8 cellular contexts compared by ENCODE assay signal in genomic region chr2:32061973-32062861, GRCh38. TPM values are rescaled to one million over a fixed set of nuclear protein-coding genes. Genes with fewer than 3 reads are reported as not detected.
DNase-seq lines count a peak whose midpoint lies in the region; ATAC-seq, FAIRE-seq and TF ChIP-seq lines count a peak whose summit lies in the region.

No MANE protein-coding gene starts in this region.

- POLR2A ChIA-PET in CD4-positive, alpha-beta memory T cell (lab: Charles Lee; ENCODE audit: partially characterized antibody), result interaction anchor here (1.4 to 4.0 kb wide), 6 partner anchors 22 to 103 kb away, joined by 3 to 75 read pairs (median 21); partner anchors contain the start of genes DPY30, MEMO1 and SLC30A6
- POLR2A ChIA-PET in HEK293T (lab: Yijun Ruan, JAX), result interaction anchor here (0.9 to 7.5 kb wide), 10 partner anchors 7 to 104 kb away, joined by 3 to 110 read pairs (median 9); partner anchors contain the start of genes DPY30 and SLC30A6

- intact Hi-C loops in CD4-positive, alpha-beta memory T cell (cut with micrococcal nuclease), result loop anchor here (5.0 to 10.0 kb wide), 2 partner anchors 157 to 295 kb away; partner anchors contain the start of gene BIRC6

- H3K27ac ChIP-seq in CD4-positive, alpha-beta memory T cell (ENCODE audit: low read depth, low read length), result no peak overlapping the region
- H3K27ac ChIP-seq in cingulate gyrus (ENCODE audit: low read depth, low read length) (peak overlapping the region; percentile 51), liver (ENCODE audit: low read depth in 1 of 2, low read length in 2 of 2) (peak overlapping the region in 1 of 2 donors; percentile 81)

- 43% methylated on average over 13 of the region's 13 CpGs for WGBS in liver

- H3K27me3 ChIP-seq in CD4-positive, alpha-beta memory T cell (ENCODE audit: insufficient read depth, low read length), result no peaks in the 10 kb centered on the region
- H3K27me3 ChIP-seq in liver (ENCODE audit: control insufficient read depth in 4 of 4, insufficient read depth in 4 of 4, low read length in 3 of 4), result no peaks in the 10 kb centered on the region

- H3K4me3 ChIP-seq in CD4-positive, alpha-beta memory T cell (ENCODE audit: low read length in 2 of 2), result peak overlapping the region in 1 of 2 donors; percentile 93
- H3K4me3 ChIP-seq in liver (ENCODE audit: low read depth in 1 of 3, low read length in 3 of 3), result peak overlapping the region; percentile 44 to 90 (median 75)

- H3K9me3 Mint-ChIP-seq in CD4-positive, alpha-beta memory T cell, result peaks cover 0 to 3% (median 0%) of the 10 kb centered on the region in 8 donors

- no peak for TF ChIP-seq RAD21 in liver (IDR thresholded peaks at IDR 0.05)

- CTCF ChIA-PET in CD4-positive, alpha-beta memory T cell (lab: Charles Lee; ENCODE audit: partially characterized antibody), result interaction anchor here (1.0 to 4.0 kb wide), 3 partner anchors 22 to 54 kb away, joined by 4 to 35 read pairs (median 7); partner anchors contain the start of gene DPY30
- CTCF ChIA-PET in HEK293T (lab: Yijun Ruan, JAX), result interaction anchor here (0.6 to 1.0 kb wide), 3 partner anchors 11 to 418 kb away, joined by 3 read pairs; no protein-coding TSS in a partner anchor

- H3K4me1 ChIP-seq in CD4-positive, alpha-beta memory T cell (ENCODE audit: insufficient read depth, low read length), result peaks cover 38% of the 10 kb centered on the region
- peaks cover 2 to 22% (median 14%) of the 10 kb centered on the region in 4 donors for H3K4me1 ChIP-seq in liver (ENCODE audit: control insufficient read depth in 4 of 4, insufficient read depth in 4 of 4, low read length in 3 of 4)

- peaks cover 11 to 40% (median 29%) of the 10 kb centered on the region in 4 donors for H3K4me1 Mint-ChIP-seq in CD4-positive, alpha-beta memory T cell

- H3K36me3 ChIP-seq in CD4-positive, alpha-beta memory T cell (ENCODE audit: insufficient read depth, low read length), result no peaks in the 10 kb centered on the region
- no peaks in the 10 kb centered on the region for H3K36me3 ChIP-seq in liver (ENCODE audit: control insufficient read depth in 4 of 4, insufficient read depth in 3 of 4, low read depth in 1 of 4, low read length in 3 of 4)

- no peak for DNase-seq in CD4-positive, alpha-beta memory T cell
- DNase-seq in HEK293T (ENCODE audit: extremely low spot score), result peak; percentile 34
- DNase-seq in RCC 7860 (ENCODE audit: low spot score), result peak; percentile 31
- peak; percentile 62 for DNase-seq in superior temporal gyrus (ENCODE audit: extremely low spot score)
- DNase-seq in NCI-H524 treated with DMSO at 0.1 percent for 48 hours (lab: John Stamatoyannopoulos, UW), result no peak

- H3K36me3 Mint-ChIP-seq in CD4-positive, alpha-beta memory T cell, result peaks cover 0 to 14% of the 10 kb centered on the region in 2 donors

- H3K4me3 Mint-ChIP-seq in CD4-positive, alpha-beta memory T cell, result peak overlapping the region; percentile 98 to 99 (median 99)

- H3K9ac ChIP-seq in liver (ENCODE audit: low read depth in 1 of 2, low read length in 2 of 2), result peak overlapping the region; percentile 24 to 85

- no peak for FAIRE-seq in RCC 7860 (lab: Jason Lieb, UNC)

- no peaks in the 10 kb centered on the region for H3K9me3 ChIP-seq in CD4-positive, alpha-beta memory T cell (ENCODE audit: control insufficient read depth in 1 of 2, low read length in 2 of 2)
- H3K9me3 ChIP-seq in liver (ENCODE audit: control insufficient read depth in 4 of 4, low read length in 3 of 4), result no peaks in the 10 kb centered on the region

- H3K27me3 Mint-ChIP-seq in CD4-positive, alpha-beta memory T cell, result no peaks in the 10 kb centered on the region

- ATAC-seq in GM19452 (IDR thresholded peaks at IDR 0.05; ENCODE audit: unreplicated experiment), result no peak

- peak overlapping the region in 6 of 7 donors; percentile 82 to 98 (median 97) for H3K27ac Mint-ChIP-seq in CD4-positive, alpha-beta memory T cell

- TF ChIP-seq CTCF in liver (IDR thresholded peaks at IDR 0.05; ENCODE audit: low read depth, low read length, missing input control), result no peak

TF ChIP-seq in HEK293T, 16 proteins besides CTCF, POLR2A, EP300 and RAD21:
- no peak for TF ChIP-seq FOXM1 (IDR thresholded peaks at IDR 0.05; ENCODE audit: borderline replicate concordance)
- TF ChIP-seq ELF4 (IDR thresholded peaks at IDR 0.05), result no peak
- TF ChIP-seq TARDBP (IDR thresholded peaks at IDR 0.05), result no peak
- TF ChIP-seq ZNF384 (IDR thresholded peaks at IDR 0.05), result no peak
- TF ChIP-seq BHLHE40 (IDR thresholded peaks at IDR 0.05; ENCODE audit: borderline replicate concordance), result no peak
- TF ChIP-seq HDGF (IDR thresholded peaks at IDR 0.05; ENCODE audit: borderline replicate concordance), result no peak
- no peak for TF ChIP-seq CTBP1 (IDR thresholded peaks at IDR 0.05; ENCODE audit: borderline replicate concordance)
- TF ChIP-seq L3MBTL2 (conservative IDR thresholded peaks at IDR 0.05), result no peak
- no peak for TF ChIP-seq LEF1 (IDR thresholded peaks at IDR 0.05; ENCODE audit: borderline replicate concordance)
- no peak for TF ChIP-seq FOXK2 (IDR thresholded peaks at IDR 0.05)
- no peak for TF ChIP-seq FOXA1 (IDR thresholded peaks at IDR 0.05)
- TF ChIP-seq NFRKB (IDR thresholded peaks at IDR 0.05), result no peak
- no peak for TF ChIP-seq SUZ12 (IDR thresholded peaks at IDR 0.05)
- TF ChIP-seq ARNT (IDR thresholded peaks at IDR 0.05), result no peak
- TF ChIP-seq SP1 (IDR thresholded peaks at IDR 0.05), result no peak

TF ChIP-seq in liver, 16 proteins besides CTCF, POLR2A, EP300 and RAD21:
- TF ChIP-seq NR2F2 (IDR thresholded peaks at IDR 0.05) (no peak), FOXA2 (IDR thresholded peaks at IDR 0.05) (no peak), EGR1 (IDR thresholded peaks at IDR 0.05; ENCODE audit: low read depth in 2 of 2) (no peak), TAF1 (conservative IDR thresholded peaks at IDR 0.05) (no peak)

RNA-seq across cellular contexts. Expression of gene SPAST, which starts 1.1 kb away (rescaled TPM):
- total RNA-seq in CD4-positive, alpha-beta memory T cell, result 10 to 100 TPM; 22.5 to 23.2 TPM
- polyA plus RNA-seq in CD4-positive, alpha-beta memory T cell, result 10 to 100 TPM; 11.2 to 15.3 TPM
- 10 to 100 TPM; 11.0 to 16.8 TPM for total RNA-seq in liver
- 1 to 10 TPM; 3.2 to 4.3 TPM for polyA plus RNA-seq in liver

RNA-seq across cellular contexts. Expression of gene DPY30, which starts 22.6 kb away (rescaled TPM):
- total RNA-seq in CD4-positive, alpha-beta memory T cell, result 10 to 100 TPM; 50.0 to 51.3 TPM
- polyA plus RNA-seq in CD4-positive, alpha-beta memory T cell, result 100 to 1,000 TPM; 167 to 233 TPM
- 10 to 100 TPM; 24.3 to 32.5 TPM for total RNA-seq in liver
- polyA plus RNA-seq in liver, result 10 to 100 TPM; 36.5 to 75.4 TPM

RNA-seq across cellular contexts. Expression of gene MEMO1, which starts 51.4 kb away (rescaled TPM):
- 10 to 100 TPM; 42.0 to 45.1 TPM for total RNA-seq in CD4-positive, alpha-beta memory T cell
- polyA plus RNA-seq in CD4-positive, alpha-beta memory T cell, result 10 to 100 TPM; 31.0 to 42.7 TPM
- 10 to 100 TPM; 26.0 to 28.6 TPM for total RNA-seq in liver
- 10 to 100 TPM; 22.4 to 32.9 TPM for polyA plus RNA-seq in liver

Comparison
In these comparisons a context has a peak if more than half of its experiments do, and no peak if none do; other contexts are left out.
1. DNase-seq: peak in HEK293T (single experiment), RCC 7860 (single experiment) and superior temporal gyrus (single experiment); none in CD4-positive, alpha-beta memory T cell (0 of 5) and NCI-H524 treated with DMSO at 0.1 percent for 48 hours (single experiment).